Comparison of ENCODE assay signal across 20 cellular contexts in genomic region chr2:197055045-197055444, GRCh38.
DNase-seq lines count a peak whose midpoint lies in the region; ATAC-seq lines count a peak whose summit lies in the region.
"Had no signal": no experiment of that assay in that cellular context is flagged by ENCODE, and none has a peak within 500 bp of the region (broad histone marks: within the 10 kb centered on the region; RNA-seq: fewer than 3 reads in every experiment).

No MANE protein-coding gene starts in this region.

- H3K36me3 Mint-ChIP-seq in activated T-cell treated with anti-CD3 and anti-CD28 coated beads, Interleukin-2, amount 50 U/mL, for 24 hours (ENCODE audit: low read depth), result peaks cover 94% of the 10 kb centered on the region
- H3K36me3 Mint-ChIP-seq in CD4-positive, alpha-beta memory T cell, result peaks cover 80 to 88% of the 10 kb centered on the region in 2 donors
- peaks cover 86% of the 10 kb centered on the region for H3K36me3 Mint-ChIP-seq in activated naive CD8-positive, alpha-beta T cell treated with anti-CD3 and anti-CD28 coated beads for 36 hours
- peaks cover 96% of the 10 kb centered on the region for H3K36me3 Mint-ChIP-seq in stimulated activated effector memory CD8-positive, alpha-beta T cell treated with anti-CD3 and anti-CD28 coated beads, Interleukin-12 subunit alpha, Interleukin-12 subunit beta, amount 100 ng/mL, for 72 hours

- H3K36me3 ChIP-seq in CD4-positive, alpha-beta memory T cell (ENCODE audit: insufficient read depth, low read length), result peaks cover 25% of the 10 kb centered on the region
- H3K36me3 ChIP-seq: BE2C, Peyer's patch had no signal

- no peaks in the 10 kb centered on the region for H3K27me3 Mint-ChIP-seq in activated T-cell treated with anti-CD3 and anti-CD28 coated beads, Interleukin-2, amount 50 U/mL, for 24 hours
- H3K27me3 Mint-ChIP-seq in CD4-positive, alpha-beta memory T cell, result no peaks in the 10 kb centered on the region
- H3K27me3 Mint-ChIP-seq in activated naive CD8-positive, alpha-beta T cell treated with anti-CD3 and anti-CD28 coated beads for 36 hours, result no peaks in the 10 kb centered on the region

- no peaks in the 10 kb centered on the region for H3K27me3 ChIP-seq in CD4-positive, alpha-beta memory T cell (ENCODE audit: insufficient read depth, low read length)
- H3K27me3 ChIP-seq: BE2C, Peyer's patch had no signal

- no peak overlapping the region for H3K27ac ChIP-seq in CD4-positive, alpha-beta memory T cell (ENCODE audit: low read depth, low read length)
- H3K27ac ChIP-seq: Peyer's patch had no signal

- no peak for ATAC-seq in stimulated activated effector memory CD8-positive, alpha-beta T cell treated with anti-CD3 and anti-CD28 coated beads, Interleukin-12 subunit alpha, Interleukin-12 subunit beta, amount 100 ng/mL, for 72 hours
- ATAC-seq in activated CD4-positive, CD25-positive, alpha-beta regulatory T cell treated with anti-CD3 and anti-CD28 coated beads, Interleukin-2, amount 50 U/mL, for 24 hours, result no peak

- H3K4me1 ChIP-seq in CD4-positive, alpha-beta memory T cell (ENCODE audit: insufficient read depth, low read length), result peaks cover 30% of the 10 kb centered on the region
- H3K4me1 ChIP-seq: Caco-2, Peyer's patch had no signal

- H3K4me3 Mint-ChIP-seq in activated T-cell treated with anti-CD3 and anti-CD28 coated beads, Interleukin-2, amount 50 U/mL, for 24 hours, result no peak overlapping the region
- H3K4me3 Mint-ChIP-seq in CD4-positive, alpha-beta memory T cell, result no peak overlapping the region
- H3K4me3 Mint-ChIP-seq in activated naive CD8-positive, alpha-beta T cell treated with anti-CD3 and anti-CD28 coated beads for 36 hours, result no peak overlapping the region
- H3K4me3 Mint-ChIP-seq in stimulated activated effector memory CD8-positive, alpha-beta T cell treated with anti-CD3 and anti-CD28 coated beads, Interleukin-12 subunit alpha, Interleukin-12 subunit beta, amount 100 ng/mL, for 72 hours, result no peak overlapping the region
- H3K4me3 Mint-ChIP-seq: HFFc6 had no signal

- intact Hi-C loops in CD4-positive, alpha-beta memory T cell (cut with micrococcal nuclease), result no loop called here

- peaks cover 24% of the 10 kb centered on the region for H3K9me3 Mint-ChIP-seq in activated T-cell treated with anti-CD3 and anti-CD28 coated beads, Interleukin-2, amount 50 U/mL, for 24 hours
- peaks cover 0 to 26% (median 12%) of the 10 kb centered on the region in 8 donors for H3K9me3 Mint-ChIP-seq in CD4-positive, alpha-beta memory T cell
- H3K9me3 Mint-ChIP-seq in activated naive CD8-positive, alpha-beta T cell treated with anti-CD3 and anti-CD28 coated beads for 36 hours, result peaks cover 20% of the 10 kb centered on the region
- H3K9me3 Mint-ChIP-seq in stimulated activated effector memory CD8-positive, alpha-beta T cell treated with anti-CD3 and anti-CD28 coated beads, Interleukin-12 subunit alpha, Interleukin-12 subunit beta, amount 100 ng/mL, for 72 hours, result peaks cover 10% of the 10 kb centered on the region

- POLR2A ChIA-PET in CD4-positive, alpha-beta memory T cell (lab: Charles Lee; ENCODE audit: partially characterized antibody), result interaction anchor here (1.1 to 1.4 kb wide), 3 partner anchors 10 to 20 kb away, joined by 3 to 5 read pairs (median 3); no protein-coding TSS in a partner anchor

- DNase-seq in activated T-cell treated with anti-CD3 and anti-CD28 coated beads, Interleukin-2, amount 50 U/mL, for 24 hours, result no peak
- no peak for DNase-seq in activated T-cell treated with anti-CD3 and anti-CD28 coated beads, Interleukin-2, amount 50 U/mL, for 48 hours
- no peak for DNase-seq in CD4-positive, alpha-beta memory T cell
- no peak for DNase-seq in activated naive CD8-positive, alpha-beta T cell treated with anti-CD3 and anti-CD28 coated beads for 36 hours
- DNase-seq in stimulated activated effector memory CD8-positive, alpha-beta T cell treated with anti-CD3 and anti-CD28 coated beads, Interleukin-12 subunit alpha, Interleukin-12 subunit beta, amount 100 ng/mL, for 72 hours (ENCODE audit: low spot score in 2 of 2), result no peak
- no peak for DNase-seq in stimulated activated CD4-positive, alpha-beta T cell treated with anti-CD3 and anti-CD28 coated beads, Interleukin-4, amount 100 ng/mL, for 4 hours
- DNase-seq: BE2C, Caco-2, DND-41, H7, HFFc6, Karpas-422, MV-4-11, NCI-H1105 treated with DMSO at 0.1 percent for 48 hours, NCI-H2029 treated with DMSO at 0.1 percent for 48 hours, NCI-H2171, NCI-H524 treated with DMSO at 0.1 percent for 48 hours, NCI-H82, Peyer's patch had no signal

- H3K4me3 ChIP-seq in CD4-positive, alpha-beta memory T cell (ENCODE audit: low read length in 2 of 2), result no peak overlapping the region
- H3K4me3 ChIP-seq: Peyer's patch had no signal

- CTCF ChIA-PET in CD4-positive, alpha-beta memory T cell (lab: Charles Lee; ENCODE audit: partially characterized antibody), result no interaction called here

- peak overlapping the region; percentile 46 for H3K27ac Mint-ChIP-seq in activated T-cell treated with anti-CD3 and anti-CD28 coated beads, Interleukin-2, amount 50 U/mL, for 24 hours
- peak overlapping the region in 4 of 7 donors; percentile 6 to 79 (median 70) for H3K27ac Mint-ChIP-seq in CD4-positive, alpha-beta memory T cell
- H3K27ac Mint-ChIP-seq in activated naive CD8-positive, alpha-beta T cell treated with anti-CD3 and anti-CD28 coated beads for 36 hours, result peak overlapping the region; percentile 66
- peak overlapping the region; percentile 61 for H3K27ac Mint-ChIP-seq in stimulated activated effector memory CD8-positive, alpha-beta T cell treated with anti-CD3 and anti-CD28 coated beads, Interleukin-12 subunit alpha, Interleukin-12 subunit beta, amount 100 ng/mL, for 72 hours
- H3K27ac Mint-ChIP-seq: HFFc6 had no signal

- peaks cover 37% of the 10 kb centered on the region for H3K4me1 Mint-ChIP-seq in activated T-cell treated with anti-CD3 and anti-CD28 coated beads, Interleukin-2, amount 50 U/mL, for 24 hours (ENCODE audit: low read depth)
- H3K4me1 Mint-ChIP-seq in CD4-positive, alpha-beta memory T cell, result peaks cover 14 to 32% (median 20%) of the 10 kb centered on the region in 4 donors
- peaks cover 2% of the 10 kb centered on the region for H3K4me1 Mint-ChIP-seq in activated naive CD8-positive, alpha-beta T cell treated with anti-CD3 and anti-CD28 coated beads for 36 hours
- H3K4me1 Mint-ChIP-seq in stimulated activated effector memory CD8-positive, alpha-beta T cell treated with anti-CD3 and anti-CD28 coated beads, Interleukin-12 subunit alpha, Interleukin-12 subunit beta, amount 100 ng/mL, for 72 hours, result peaks cover 23% of the 10 kb centered on the region

- H3K9me3 ChIP-seq in CD4-positive, alpha-beta memory T cell (ENCODE audit: control insufficient read depth in 1 of 2, low read length in 2 of 2), result peaks cover 0 to 6% of the 10 kb centered on the region in 2 donors
